In the genomic region with DNA sequence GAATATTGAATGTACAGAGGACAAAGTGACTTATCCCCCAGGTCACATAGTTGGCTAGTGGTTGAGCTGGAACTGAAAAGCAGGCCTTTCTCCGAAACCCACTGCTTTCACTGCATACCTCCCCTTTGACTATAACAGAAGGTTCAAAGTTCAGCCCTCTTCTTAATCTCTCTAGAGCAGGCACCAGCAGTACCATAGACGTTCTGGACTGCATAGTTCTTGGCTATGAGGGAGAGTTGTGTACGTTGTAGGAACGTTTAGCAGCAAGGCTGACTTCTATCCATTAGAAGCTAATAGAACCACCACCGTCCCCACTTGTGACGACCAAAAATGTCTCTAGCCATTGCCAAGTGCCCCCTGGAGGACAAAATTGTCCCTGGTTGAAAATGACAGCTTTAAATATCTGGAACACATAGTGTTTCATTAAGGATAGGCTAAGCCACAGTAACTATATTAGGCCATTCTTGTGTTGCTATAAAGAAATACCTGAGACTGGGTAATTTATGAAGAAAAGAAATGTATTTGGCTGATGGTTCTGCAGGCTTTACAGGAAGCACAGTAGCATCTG, we compare ENCODE assay signal across 8 cellular contexts.
DNase-seq lines count a peak whose midpoint lies in the region; ATAC-seq, FAIRE-seq and TF ChIP-seq lines count a peak whose summit lies in the region.

No MANE protein-coding gene starts in this region.

- H3K9me3 ChIP-seq in Peyer's patch, result no peaks in the 10 kb centered on the region

- TF ChIP-seq POLR2A in Peyer's patch (IDR thresholded peaks at IDR 0.05), result no peak
- no peak for TF ChIP-seq POLR2A in H54 (IDR thresholded peaks at IDR 0.05; ENCODE audit: low read depth, low read length)

- H3K36me3 ChIP-seq in Peyer's patch, result no peaks in the 10 kb centered on the region

- no peak overlapping the region for H3K27ac ChIP-seq in Peyer's patch

- H3K27me3 ChIP-seq in Peyer's patch, result no peaks in the 10 kb centered on the region

- no peak overlapping the region for H3K4me3 ChIP-seq in Peyer's patch

- TF ChIP-seq CTCF in Peyer's patch (IDR thresholded peaks at IDR 0.05), result peak; percentile 26 to 54 (median 32)

- FAIRE-seq in H54 (lab: Jason Lieb, UNC), result no peak

- no peak for ATAC-seq in HG02885 (IDR thresholded peaks at IDR 0.05; ENCODE audit: poor library complexity, unreplicated experiment)

- H3K4me1 ChIP-seq in Peyer's patch, result no peaks in the 10 kb centered on the region

- DNase-seq in A172 (ENCODE audit: low spot score), result peak; percentile 3
- peak; percentile 8 for DNase-seq in ELR (ENCODE audit: low read depth)
- DNase-seq in Peyer's patch, result peak in 2 of 3 donors; percentile 58 to 67
- peak; percentile 46 for DNase-seq in germinal center (ENCODE audit: low spot score)
- no peak for DNase-seq in SK-N-DZ (ENCODE audit: low spot score)
- no peak for DNase-seq in NCI-H2081 treated with DMSO at 0.1 percent for 48 hours (lab: John Stamatoyannopoulos, UW)
- DNase-seq in H54 (ENCODE audit: insufficient read length, low spot score), result no peak

Comparison
In these comparisons a context has a peak if more than half of its experiments do, and no peak if none do; other contexts are left out.
1. DNase-seq: peak in A172 (single experiment), ELR (single experiment), Peyer's patch (2 of 3) and germinal center (single experiment); none in SK-N-DZ (single experiment), NCI-H2081 treated with DMSO at 0.1 percent for 48 hours (single experiment) and H54 (single experiment).